In the genomic region with DNA sequence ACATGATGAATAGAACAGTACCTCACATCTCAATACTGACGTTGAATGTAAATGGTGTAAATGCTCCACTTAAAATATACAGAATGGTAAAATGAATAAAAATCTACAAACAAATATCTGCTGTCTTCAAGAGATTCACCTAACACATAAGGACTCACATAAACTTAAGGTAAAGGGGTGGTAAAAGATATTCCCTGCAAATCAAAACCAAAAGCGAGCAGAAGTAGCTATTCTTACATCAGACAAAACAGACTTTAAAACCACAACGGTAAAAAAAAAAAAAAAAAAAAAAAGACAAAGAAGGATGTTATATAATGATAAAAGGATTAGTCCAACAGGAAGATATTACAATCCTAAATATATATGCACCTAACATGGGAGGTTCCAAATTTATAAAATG, we compare ENCODE assay signal across 27 cellular contexts.
A peak's percentile ranks its signal among the peaks of the same experiment; 100 is the strongest.
DNase-seq lines count a peak whose midpoint lies in the region; ATAC-seq, FAIRE-seq and TF ChIP-seq lines count a peak whose summit lies in the region.
"Had no signal": no experiment of that assay in that cellular context is flagged by ENCODE, and none has a peak within 500 bp of the region (broad histone marks: within the 10 kb centered on the region; RNA-seq: fewer than 3 reads in every experiment).

No MANE protein-coding gene starts in this region.

- H3F3A ChIP-seq in MM.1S (ENCODE audit: insufficient read depth, low read length): no peaks in the 10 kb centered on the region

- H3K9me2 ChIP-seq in MM.1S (replicated peaks; ENCODE audit: insufficient read depth, low read length): no peaks in the 10 kb centered on the region

- no peaks in the 10 kb centered on the region for H3K36me3 Mint-ChIP-seq in activated CD8-positive, alpha-beta memory T cell treated with anti-CD3 and anti-CD28 coated beads, Interleukin-2, amount 10 ng/mL, durations not matched to agents 7 days and 5 days
- H3K36me3 Mint-ChIP-seq: CD14-positive monocyte; CD4-positive, alpha-beta memory T cell; CD4-positive, CD25-positive, alpha-beta regulatory T cell; CD8-positive, alpha-beta memory T cell had no signal

- H3K27me3 ChIP-seq in DND-41 (ENCODE audit: insufficient read depth, low read length, poor library complexity) (no peaks in the 10 kb centered on the region), MM.1S (replicated peaks; ENCODE audit: insufficient read depth, low read length) (no peaks in the 10 kb centered on the region)
- H3K27me3 ChIP-seq: BE2C, BLaER1 had no signal

- DNase-seq in DND-41 (no peak), MM.1S (peak; percentile 25), OCI-M1 (lab: John Stamatoyannopoulos, UW) (peak; percentile 35), frontal cortex (ENCODE audit: low spot score in 2 of 2) (no peak), NCI-H1048 (lab: John Stamatoyannopoulos, UW) (no peak)
- DNase-seq in activated CD8-positive, alpha-beta memory T cell treated with anti-CD3 and anti-CD28 coated beads, Interleukin-2, amount 10 ng/mL, durations not matched to agents 7 days and 5 days: no peak
- DNase-seq in activated CD4-positive, alpha-beta T cell treated with anti-CD3 and anti-CD28 coated beads, Interleukin-2, amount 50 U/mL, for 4 hours: no peak
- DNase-seq: ACHN; BE2C; C1 segment of cervical spinal cord; CD4-positive, alpha-beta memory T cell; CD4-positive, CD25-positive, alpha-beta regulatory T cell; CD8-positive, alpha-beta memory T cell; COR-L47; DMS 273 treated with DMSO at 0.1 percent for 48 hours; DMS153; DMS79 treated with DMSO at 0.1 percent for 48 hours; EL; GDM1 had no signal

- H3K27ac Mint-ChIP-seq in activated CD8-positive, alpha-beta memory T cell treated with anti-CD3 and anti-CD28 coated beads, Interleukin-2, amount 10 ng/mL, durations not matched to agents 7 days and 5 days: no peak overlapping the region
- H3K27ac Mint-ChIP-seq: CD14-positive monocyte; CD4-positive, alpha-beta memory T cell; CD4-positive, CD25-positive, alpha-beta regulatory T cell; CD8-positive, alpha-beta memory T cell had no signal

- no peak overlapping the region; the same call in 1 of the 2 replicates for H2AFZ ChIP-seq in DND-41 (ENCODE audit: low read depth, low read length)
- peak overlapping the region; percentile 40; the same call in 1 of the 2 replicates for H2AFZ ChIP-seq in MM.1S (ENCODE audit: low read length)

- H3K79me2 ChIP-seq in DND-41 (ENCODE audit: insufficient read depth, low read length) (no peaks in the 10 kb centered on the region), MM.1S (ENCODE audit: low read length) (no peaks in the 10 kb centered on the region)

- peak; percentile 63 for FAIRE-seq in frontal cortex (lab: Jason Lieb, UNC)
- FAIRE-seq: A204.1, GM12878, GM12892, GM18507 had no signal

- peaks cover 4% of the 10 kb centered on the region for H3K4me1 ChIP-seq in DND-41 (ENCODE audit: insufficient read depth, low read length)
- peaks cover 4% of the 10 kb centered on the region; the same call in 1 of the 2 replicates for H3K4me1 ChIP-seq in MM.1S (ENCODE audit: low read length)
- H3K4me1 ChIP-seq: BE2C, BLaER1 had no signal

- no peak overlapping the region for H3K4me3 ChIP-seq in DND-41 (ENCODE audit: low read depth in 1 of 2, low read length in 2 of 2)
- H3K4me3 ChIP-seq in MM.1S (ENCODE audit: low read length): no peak overlapping the region
- H3K4me3 ChIP-seq: BLaER1, GM12878 had no signal

- H3K27me3 Mint-ChIP-seq in activated CD8-positive, alpha-beta memory T cell treated with anti-CD3 and anti-CD28 coated beads, Interleukin-2, amount 10 ng/mL, durations not matched to agents 7 days and 5 days: no peaks in the 10 kb centered on the region

- H4K20me1 ChIP-seq in DND-41 (ENCODE audit: insufficient read depth, low read length) (no peaks in the 10 kb centered on the region), MM.1S (ENCODE audit: insufficient read depth, low read length) (no peaks in the 10 kb centered on the region)
- H4K20me1 ChIP-seq: BLaER1 had no signal

- H3K9ac ChIP-seq in DND-41 (ENCODE audit: low read depth, low read length): no peak overlapping the region
- no peak overlapping the region for H3K9ac ChIP-seq in MM.1S (ENCODE audit: low read length)
- H3K9ac ChIP-seq: BLaER1 had no signal

- H3K4me2 ChIP-seq in DND-41 (ENCODE audit: insufficient read depth, low read length): no peak overlapping the region
- peak overlapping the region; percentile 3; the same call in 1 of the 2 replicates for H3K4me2 ChIP-seq in MM.1S (ENCODE audit: low read depth, low read length)
- H3K4me2 ChIP-seq: BLaER1 had no signal

- H3K9me3 Mint-ChIP-seq in activated CD8-positive, alpha-beta memory T cell treated with anti-CD3 and anti-CD28 coated beads, Interleukin-2, amount 10 ng/mL, durations not matched to agents 7 days and 5 days (ENCODE audit: low read depth): no peaks in the 10 kb centered on the region

- CTCF ChIA-PET in activated CD8-positive, alpha-beta memory T cell treated with anti-CD3 and anti-CD28 coated beads, Interleukin-2, amount 10 ng/mL, durations not matched to agents 7 days and 5 days (lab: Charles Lee): no interaction called here

- H3K9me3 ChIP-seq in DND-41 (ENCODE audit: insufficient read depth, low read length, severe bottlenecking) (peaks cover 11% of the 10 kb centered on the region), MM.1S (replicated peaks; ENCODE audit: insufficient read depth, low read length) (no peaks in the 10 kb centered on the region)
- H3K9me3 ChIP-seq: BE2C had no signal

- H3K36me3 ChIP-seq in DND-41 (ENCODE audit: insufficient read depth, low read length): no peaks in the 10 kb centered on the region
- H3K36me3 ChIP-seq in MM.1S (replicated peaks; ENCODE audit: insufficient read depth, low read length): no peaks in the 10 kb centered on the region
- H3K36me3 ChIP-seq: BE2C, BLaER1 had no signal

- H3K4me3 Mint-ChIP-seq in activated CD8-positive, alpha-beta memory T cell treated with anti-CD3 and anti-CD28 coated beads, Interleukin-2, amount 10 ng/mL, durations not matched to agents 7 days and 5 days: no peak overlapping the region
- H3K4me3 Mint-ChIP-seq: CD14-positive monocyte; CD4-positive, alpha-beta memory T cell; CD4-positive, CD25-positive, alpha-beta regulatory T cell; CD8-positive, alpha-beta memory T cell had no signal

- peak; percentile 73 for ATAC-seq in DND-41 (ENCODE audit: insufficient read depth, low read depth)
- no peak for ATAC-seq in activated CD8-positive, alpha-beta memory T cell treated with anti-CD3 and anti-CD28 coated beads, Interleukin-2, amount 10 ng/mL, durations not matched to agents 7 days and 5 days
- no peak for ATAC-seq in HG02938 (IDR thresholded peaks at IDR 0.05; ENCODE audit: unreplicated experiment)
- ATAC-seq: GM12878 had no signal

- H3K27ac ChIP-seq in DND-41 (ENCODE audit: low read length) (peak overlapping the region; percentile 56; the same call in 1 of the 2 replicates), MM.1S (ENCODE audit: low read length) (no peak overlapping the region)
- H3K27ac ChIP-seq: 22Rv1, BLaER1 had no signal

- no peaks in the 10 kb centered on the region for H3K4me1 Mint-ChIP-seq in activated CD8-positive, alpha-beta memory T cell treated with anti-CD3 and anti-CD28 coated beads, Interleukin-2, amount 10 ng/mL, durations not matched to agents 7 days and 5 days
- H3K4me1 Mint-ChIP-seq: CD14-positive monocyte; CD4-positive, alpha-beta memory T cell; CD4-positive, CD25-positive, alpha-beta regulatory T cell; CD8-positive, alpha-beta memory T cell had no signal

- TF ChIP-seq CTCF in DND-41 (IDR thresholded peaks at IDR 0.05; ENCODE audit: borderline replicate concordance, extremely low read depth, low read length, poor library complexity, severe bottlenecking) (no peak), MM.1S (IDR thresholded peaks at IDR 0.05; ENCODE audit: low read length) (no peak)

Comparison
In these comparisons a context has a peak if more than half of its experiments do, and no peak if none do; other contexts are left out.
1. DNase-seq: peak in MM.1S (single experiment) and OCI-M1 (single experiment); none in DND-41 (single experiment), frontal cortex (0 of 2), activated CD8-positive, alpha-beta memory T cell treated with anti-CD3 and anti-CD28 coated beads, Interleukin-2, amount 10 ng/mL, durations not matched to agents 7 days and 5 days (single experiment), NCI-H1048 (single experiment) and activated CD4-positive, alpha-beta T cell treated with anti-CD3 and anti-CD28 coated beads, Interleukin-2, amount 50 U/mL, for 4 hours (0 of 2).